Comparison of ENCODE assay signal across 1 cellular context in the genomic region with DNA sequence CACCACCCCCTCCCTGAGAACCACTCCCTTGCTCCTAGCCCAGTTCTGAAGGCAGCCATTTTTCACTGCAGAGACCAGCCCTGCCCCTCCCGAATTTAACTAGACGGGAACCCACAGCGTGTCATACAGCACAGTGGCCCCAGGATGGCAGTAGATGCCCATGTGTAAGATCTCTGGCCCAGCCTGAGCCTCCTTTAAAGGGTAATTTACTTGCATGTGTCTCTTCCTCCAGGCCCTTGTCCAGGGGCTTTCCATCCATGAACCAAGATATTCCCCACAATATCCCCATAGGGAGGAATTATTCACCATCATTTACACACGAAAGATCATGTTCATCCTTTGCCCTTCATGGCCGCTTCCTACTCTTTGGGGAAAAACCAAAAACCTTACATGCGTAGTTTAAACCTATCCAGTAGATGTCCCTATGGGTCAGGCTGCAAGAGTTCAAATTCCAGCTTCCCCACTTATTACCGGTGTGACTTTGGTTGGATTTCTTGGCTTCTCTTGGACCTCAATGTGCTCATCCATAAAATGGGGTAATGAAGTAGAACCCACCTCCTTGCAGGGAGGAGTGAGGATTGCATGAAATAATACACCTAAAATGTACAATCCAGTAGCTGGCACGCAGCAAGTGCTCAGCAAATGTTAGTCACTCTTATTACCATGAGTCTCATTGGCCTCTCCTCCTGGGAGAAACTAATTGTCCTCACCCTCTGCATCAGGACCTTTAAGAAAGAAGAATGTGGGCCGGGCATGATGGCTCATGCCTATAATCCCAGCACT.
TF ChIP-seq lines count a peak whose summit lies in the region.

No MANE protein-coding gene starts in this region.

TF ChIP-seq in HEK293, 187 proteins besides CTCF, POLR2A, EP300 and RAD21 (continued from another document):
- TF ChIP-seq ZNF518A (tag by site-specific recombination; conservative IDR thresholded peaks at IDR 0.05; ENCODE audit: low read depth) (no peak), ZNF366 (tag by site-specific recombination; conservative IDR thresholded peaks at IDR 0.05) (no peak), ZNF140 (tag by site-specific recombination; IDR thresholded peaks at IDR 0.05) (no peak), ZNF202 (tag by site-specific recombination; IDR thresholded peaks at IDR 0.05; ENCODE audit: borderline replicate concordance) (no peak), ZNF792 (tag by site-specific recombination; IDR thresholded peaks at IDR 0.05) (no peak), ZBTB6 (tag by site-specific recombination; IDR thresholded peaks at IDR 0.05) (no peak), KLF10 (tag by site-specific recombination; IDR thresholded peaks at IDR 0.05) (no peak), TRIM28 (IDR thresholded peaks at IDR 0.05; ENCODE audit: borderline replicate concordance, low read length) (peak; percentile 68; the same call in 1 of the 2 replicates), ZNF549 (tag by site-specific recombination; IDR thresholded peaks at IDR 0.05) (no peak), FEZF1 (tag by site-specific recombination; IDR thresholded peaks at IDR 0.05) (no peak), ZNF830 (tag by site-specific recombination; IDR thresholded peaks at IDR 0.05; ENCODE audit: low read depth) (no peak), ZNF10 (tag by site-specific recombination; IDR thresholded peaks at IDR 0.05) (no peak), MEIS1 (CRISPR knock-in tag; IDR thresholded peaks at IDR 0.05; ENCODE audit: borderline replicate concordance) (no peak), ZSCAN5A (tag by site-specific recombination; IDR thresholded peaks at IDR 0.05) (no peak), ZBTB48 (tag by site-specific recombination; IDR thresholded peaks at IDR 0.05) (0 out of 2 replicates have a peak, but pooled peaks have one; percentile 32)
TF ChIP-seq in HEK293: peak in this region for 17.
